Comparison of ENCODE assay signal across 8 cellular contexts in genomic region chr19:57362997-57363705, GRCh38. TPM values are rescaled to one million over a fixed set of nuclear protein-coding genes. Genes with fewer than 3 reads are reported as not detected.
DNase-seq lines count a peak whose midpoint lies in the region; ATAC-seq, FAIRE-seq and TF ChIP-seq lines count a peak whose summit lies in the region.

Gene TRAPPC2B (plus strand): TSS chr19:57363551. CDS start chr19:57364834, 1,283 bp downstream.
Gene ZNF547 (plus strand): TSS chr19:57363551. CDS start chr19:57368556, 5,005 bp downstream.

- peak within 1 kb of the TSS; percentile 97 for H3K4me3 Mint-ChIP-seq in endothelial cell (ENCODE audit: unreplicated experiment)

- H3K27ac Mint-ChIP-seq in endothelial cell (ENCODE audit: unreplicated experiment) = peak within 1 kb of the TSS; percentile 96

- peaks cover 11% of the 10 kb centered on the region for H3K4me1 Mint-ChIP-seq in endothelial cell (ENCODE audit: unreplicated experiment)

- no peaks in the 10 kb centered on the region for H3F3A ChIP-seq in OCI-LY1 (ENCODE audit: insufficient read depth, low read length)

- H3K9me3 Mint-ChIP-seq in endothelial cell (ENCODE audit: unreplicated experiment) = no peaks in the 10 kb centered on the region

- H3K4me1 ChIP-seq in HUES64 (ENCODE audit: insufficient read depth, low read length) = no peaks in the 10 kb centered on the region; the same call in 1 of the 2 replicates
- H3K4me1 ChIP-seq in OCI-LY1 (ENCODE audit: insufficient read depth, low read length, severe bottlenecking) = peaks cover 11% of the 10 kb centered on the region
- H3K4me1 ChIP-seq in mesodermal cell (ENCODE audit: control insufficient read depth, insufficient read depth, low read length, poor library complexity, severe bottlenecking) = no peaks in the 10 kb centered on the region

- DNase-seq in D721Med (ENCODE audit: insufficient read length, low spot score) = peak; percentile 81
- peak; percentile 94 for DNase-seq in activated T-cell treated with anti-CD3 and anti-CD28 coated beads for 1 hour (ENCODE audit: low read depth)
- peak; percentile 98 for DNase-seq in endothelial cell (ENCODE audit: low spot score)
- DNase-seq in stimulated activated CD8-positive, alpha-beta memory T cell treated with anti-CD3 and anti-CD28 coated beads, Interleukin-15, amount 100 ng/mL, for 24 hours (ENCODE audit: low read depth) = peak; percentile 95

- peak within 1 kb of the TSS; percentile 68 for H3K9ac ChIP-seq in HUES64 (ENCODE audit: low read depth, low read length)
- peak within 1 kb of the TSS; percentile 74 for H3K9ac ChIP-seq in OCI-LY1 (ENCODE audit: low read length)

- H3K4me3 ChIP-seq in HUES64 (ENCODE audit: low read length) = peak within 1 kb of the TSS; percentile 57
- peak within 1 kb of the TSS; percentile 74 for H3K4me3 ChIP-seq in OCI-LY1 (ENCODE audit: low read depth, low read length, poor library complexity, severe bottlenecking)
- peak within 1 kb of the TSS; percentile 72 for H3K4me3 ChIP-seq in mesodermal cell (ENCODE audit: extremely low read depth, insufficient read depth, low read length, poor library complexity, severe bottlenecking)

- TF ChIP-seq CTCF in D721Med (IDR thresholded peaks at IDR 0.05; ENCODE audit: insufficient read depth, missing control alignments) (no peak), OCI-LY1 (IDR thresholded peaks at IDR 0.05; ENCODE audit: low read length) (no peak), endothelial cell (IDR thresholded peaks at IDR 0.05; ENCODE audit: unreplicated experiment) (no peak)

- H3K27me3 Mint-ChIP-seq in endothelial cell (ENCODE audit: unreplicated experiment) = peaks cover 7% of the 10 kb centered on the region

- 3% methylated on average over 50 of the region's 50 CpGs for WGBS in HUES64
- 4 to 5% methylated on average over 44 to 46 of the region's 50 CpGs for WGBS in mesodermal cell (ENCODE audit: insufficient coverage in 2 of 2), 2 experiments

- H4K20me1 ChIP-seq in OCI-LY1 (ENCODE audit: insufficient read depth, low read length) = no peaks in the 10 kb centered on the region

- H3K9me3 ChIP-seq in HUES64 (ENCODE audit: insufficient read depth, low read depth, low read length) (no peaks in the 10 kb centered on the region), OCI-LY1 (ENCODE audit: low read length) (0 out of 2 replicates have a peak, but pooled peaks cover 2% of the 10 kb centered on the region), mesodermal cell (ENCODE audit: control insufficient read depth, low read length) (no peaks in the 10 kb centered on the region)

- peak; percentile 88 for FAIRE-seq in D721Med (lab: Jason Lieb, UNC)

- peak within 1 kb of the TSS; percentile 85 for H3K4me2 ChIP-seq in OCI-LY1 (ENCODE audit: low read length)

- peaks cover 20% of the 10 kb centered on the region for H3K36me3 Mint-ChIP-seq in endothelial cell (ENCODE audit: low read depth, unreplicated experiment)

- ATAC-seq in GM21515 (IDR thresholded peaks at IDR 0.05; ENCODE audit: unreplicated experiment) = peak; percentile 87

- H3K9me2 ChIP-seq in OCI-LY1 (ENCODE audit: low read depth, low read length) = no peaks in the 10 kb centered on the region

- 0 out of 2 replicates have a peak, but pooled peaks cover 5% of the 10 kb centered on the region for H3K79me2 ChIP-seq in OCI-LY1 (ENCODE audit: insufficient read depth, low read length)

- H3K36me3 ChIP-seq in HUES64 (ENCODE audit: insufficient read depth, low read length) (peaks cover 15% of the 10 kb centered on the region), OCI-LY1 (ENCODE audit: insufficient read depth, low read length) (peaks cover 6% of the 10 kb centered on the region; the same call in 1 of the 2 replicates), mesodermal cell (ENCODE audit: control insufficient read depth, insufficient read depth, low read length) (peaks cover 8% of the 10 kb centered on the region)

- peak within 1 kb of the TSS; percentile 54; the same call in 1 of the 2 replicates for H3K27ac ChIP-seq in HUES64 (ENCODE audit: low read depth, low read length)
- peak within 1 kb of the TSS; percentile 19 for H3K27ac ChIP-seq in OCI-LY1 (ENCODE audit: low read depth, low read length, poor library complexity, severe bottlenecking)
- H3K27ac ChIP-seq in mesodermal cell (ENCODE audit: low read depth, low read length, severe bottlenecking) = peak within 1 kb of the TSS; percentile 86

- H2AFZ ChIP-seq in OCI-LY1 (ENCODE audit: low read length) = 0 out of 2 replicates have a peak within 1 kb of the TSS, but pooled peaks have one; percentile 3

- H3K27me3 ChIP-seq in HUES64 (ENCODE audit: insufficient read depth, low read length) = no peaks in the 10 kb centered on the region
- no peaks in the 10 kb centered on the region for H3K27me3 ChIP-seq in OCI-LY1 (ENCODE audit: insufficient read depth, low read length)

RNA-seq across cellular contexts. Expression of gene TRAPPC2B, which starts in this region (rescaled TPM):
- 12.5 TPM for polyA plus RNA-seq in HUES64 (2013, experiment 1 of 2)
- 16.7 TPM for polyA plus RNA-seq in HUES64 (2013, experiment 2 of 2)
- total RNA-seq in endothelial cell (ENCODE audit: unreplicated experiment) = 13.0 TPM
- 19.5 TPM for polyA plus RNA-seq in mesodermal cell (2013, experiment 1 of 2)
- 18.5 TPM for polyA plus RNA-seq in mesodermal cell (2013, experiment 2 of 2)

RNA-seq across cellular contexts. Expression of gene ZNF547, which starts in this region (rescaled TPM):
- 0.95 TPM for polyA plus RNA-seq in HUES64 (2013, experiment 1 of 2)
- polyA plus RNA-seq in HUES64 (2013, experiment 2 of 2) = 1.6 TPM
- total RNA-seq in endothelial cell (ENCODE audit: unreplicated experiment) = 4.8 TPM
- 2.5 TPM for polyA plus RNA-seq in mesodermal cell (2013, experiment 1 of 2)
- polyA plus RNA-seq in mesodermal cell (2013, experiment 2 of 2) = 2.7 TPM

Comparison
In these comparisons a context has a peak if more than half of its experiments do, and no peak if none do; other contexts are left out.
1. Peak in every context shown above with its lines: DNase-seq, ATAC-seq, H3K4me3 ChIP-seq and H3K27ac ChIP-seq.
2. H3K27ac ChIP-seq: peak in every context shown above with its lines; median percentile 86 in mesodermal cell; 54 in HUES64; 19 in OCI-LY1.